ENCODE assay signal across 1 cellular context in the genomic region with DNA sequence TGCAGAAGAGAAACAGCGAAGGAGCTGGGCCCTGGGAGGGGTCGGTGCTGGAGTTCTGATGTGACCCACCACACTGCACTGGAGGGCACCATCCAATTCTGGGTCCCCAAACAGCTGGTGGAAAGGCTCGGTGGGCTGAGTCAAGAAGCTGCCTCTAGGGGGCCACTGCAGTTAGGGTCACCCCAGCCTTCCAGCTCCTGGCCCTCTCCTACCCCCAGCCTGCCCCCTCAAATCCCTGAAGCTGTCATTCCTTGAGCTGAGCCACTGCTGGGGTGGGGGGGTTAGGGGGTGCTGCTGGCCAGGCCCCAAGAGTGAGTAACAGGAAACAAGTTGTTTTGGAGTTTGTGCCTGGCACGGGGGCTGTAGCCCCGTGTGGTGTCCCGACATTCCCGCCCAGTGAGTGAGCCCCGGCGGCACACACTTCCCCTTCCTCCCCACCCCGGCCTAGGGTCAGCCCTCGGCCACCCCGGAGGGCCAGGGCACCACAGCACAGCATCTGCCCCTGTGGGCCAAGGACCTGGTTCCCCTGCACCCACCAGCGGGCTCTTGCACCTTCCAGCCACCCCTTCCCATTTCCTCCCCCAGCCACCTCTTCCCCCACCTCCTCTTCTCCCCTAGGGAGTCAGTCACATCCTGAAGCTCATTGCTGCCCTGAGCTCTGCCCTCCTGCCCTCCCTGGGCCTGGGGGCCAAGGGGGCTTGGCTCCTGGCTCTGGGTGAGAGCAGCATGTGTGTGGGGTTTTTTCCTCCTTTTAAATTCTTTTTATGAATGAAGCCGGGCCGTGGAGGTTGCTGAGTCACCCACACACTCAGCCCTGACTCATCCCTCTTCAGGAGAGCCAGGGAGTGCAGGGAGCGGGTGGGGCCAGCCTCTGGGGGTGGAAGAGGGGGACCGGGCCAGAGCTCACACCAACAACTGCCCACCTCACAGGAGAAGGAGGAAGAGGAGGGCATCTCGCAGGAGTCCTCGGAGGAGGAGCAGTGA.
TF ChIP-seq lines count a peak whose summit lies in the region.

No MANE protein-coding gene starts in this region.

TF ChIP-seq in WTC11, 78 proteins besides CTCF, POLR2A, EP300 and RAD21 (continued from another document):
- TF ChIP-seq, protein P1, sequence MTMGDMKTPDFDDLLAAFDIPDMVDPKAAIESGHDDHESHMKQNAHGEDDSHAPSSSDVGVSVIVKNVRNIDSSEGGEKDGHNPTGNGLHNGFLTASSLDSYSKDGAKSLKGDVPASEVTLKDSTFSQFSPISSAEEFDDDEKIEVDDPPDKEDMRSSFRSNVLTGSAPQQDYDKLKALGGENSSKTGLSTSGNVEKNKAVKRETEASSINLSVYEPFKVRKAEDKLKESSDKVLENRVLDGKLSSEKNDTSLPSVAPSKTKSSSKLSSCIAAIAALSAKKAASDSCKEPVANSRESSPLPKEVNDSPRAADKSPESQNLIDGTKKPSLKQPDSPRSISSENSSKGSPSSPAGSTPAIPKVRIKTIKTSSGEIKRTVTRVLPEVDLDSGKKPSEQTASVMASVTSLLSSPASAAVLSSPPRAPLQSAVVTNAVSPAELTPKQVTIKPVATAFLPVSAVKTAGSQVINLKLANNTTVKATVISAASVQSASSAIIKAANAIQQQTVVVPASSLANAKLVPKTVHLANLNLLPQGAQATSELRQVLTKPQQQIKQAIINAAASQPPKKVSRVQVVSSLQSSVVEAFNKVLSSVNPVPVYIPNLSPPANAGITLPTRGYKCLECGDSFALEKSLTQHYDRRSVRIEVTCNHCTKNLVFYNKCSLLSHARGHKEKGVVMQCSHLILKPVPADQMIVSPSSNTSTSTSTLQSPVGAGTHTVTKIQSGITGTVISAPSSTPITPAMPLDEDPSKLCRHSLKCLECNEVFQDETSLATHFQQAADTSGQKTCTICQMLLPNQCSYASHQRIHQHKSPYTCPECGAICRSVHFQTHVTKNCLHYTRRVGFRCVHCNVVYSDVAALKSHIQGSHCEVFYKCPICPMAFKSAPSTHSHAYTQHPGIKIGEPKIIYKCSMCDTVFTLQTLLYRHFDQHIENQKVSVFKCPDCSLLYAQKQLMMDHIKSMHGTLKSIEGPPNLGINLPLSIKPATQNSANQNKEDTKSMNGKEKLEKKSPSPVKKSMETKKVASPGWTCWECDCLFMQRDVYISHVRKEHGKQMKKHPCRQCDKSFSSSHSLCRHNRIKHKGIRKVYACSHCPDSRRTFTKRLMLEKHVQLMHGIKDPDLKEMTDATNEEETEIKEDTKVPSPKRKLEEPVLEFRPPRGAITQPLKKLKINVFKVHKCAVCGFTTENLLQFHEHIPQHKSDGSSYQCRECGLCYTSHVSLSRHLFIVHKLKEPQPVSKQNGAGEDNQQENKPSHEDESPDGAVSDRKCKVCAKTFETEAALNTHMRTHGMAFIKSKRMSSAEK (CRISPR knock-in tag; IDR thresholded peaks at IDR 0.05; ENCODE audit: borderline replicate concordance) = no peak
- TF ChIP-seq, protein P2, sequence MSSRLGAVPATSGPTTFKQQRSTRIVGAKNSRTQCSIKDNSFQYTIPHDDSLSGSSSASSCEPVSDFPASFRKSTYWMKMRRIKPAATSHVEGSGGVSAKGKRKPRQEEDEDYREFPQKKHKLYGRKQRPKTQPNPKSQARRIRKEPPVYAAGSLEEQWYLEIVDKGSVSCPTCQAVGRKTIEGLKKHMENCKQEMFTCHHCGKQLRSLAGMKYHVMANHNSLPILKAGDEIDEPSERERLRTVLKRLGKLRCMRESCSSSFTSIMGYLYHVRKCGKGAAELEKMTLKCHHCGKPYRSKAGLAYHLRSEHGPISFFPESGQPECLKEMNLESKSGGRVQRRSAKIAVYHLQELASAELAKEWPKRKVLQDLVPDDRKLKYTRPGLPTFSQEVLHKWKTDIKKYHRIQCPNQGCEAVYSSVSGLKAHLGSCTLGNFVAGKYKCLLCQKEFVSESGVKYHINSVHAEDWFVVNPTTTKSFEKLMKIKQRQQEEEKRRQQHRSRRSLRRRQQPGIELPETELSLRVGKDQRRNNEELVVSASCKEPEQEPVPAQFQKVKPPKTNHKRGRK (CRISPR knock-in tag; IDR thresholded peaks at IDR 0.05; ENCODE audit: borderline replicate concordance) = no peak
- TF ChIP-seq, protein P3, sequence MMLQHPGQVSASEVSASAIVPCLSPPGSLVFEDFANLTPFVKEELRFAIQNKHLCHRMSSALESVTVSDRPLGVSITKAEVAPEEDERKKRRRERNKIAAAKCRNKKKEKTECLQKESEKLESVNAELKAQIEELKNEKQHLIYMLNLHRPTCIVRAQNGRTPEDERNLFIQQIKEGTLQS (CRISPR knock-in tag; conservative IDR thresholded peaks at IDR 0.05) = no peak
- TF ChIP-seq ZNF138 (CRISPR knock-in tag; conservative IDR thresholded peaks at IDR 0.05) (no peak), CBFB (CRISPR knock-in tag; IDR thresholded peaks at IDR 0.05; ENCODE audit: low read depth) (no peak), ELF4 (CRISPR knock-in tag; IDR thresholded peaks at IDR 0.05; ENCODE audit: low read depth) (no peak), ESRRA (CRISPR knock-in tag; IDR thresholded peaks at IDR 0.05; ENCODE audit: borderline replicate concordance) (no peak), FOXP1 (CRISPR knock-in tag; IDR thresholded peaks at IDR 0.05; ENCODE audit: borderline replicate concordance) (no peak), MYBL2 (CRISPR knock-in tag; IDR thresholded peaks at IDR 0.05) (no peak), NR3C1 (CRISPR knock-in tag; conservative IDR thresholded peaks at IDR 0.05; ENCODE audit: low read depth) (no peak), CREB1 (CRISPR knock-in tag; IDR thresholded peaks at IDR 0.05) (no peak), GRHL2 (CRISPR knock-in tag; IDR thresholded peaks at IDR 0.05; ENCODE audit: insufficient replicate concordance, severe bottlenecking) (no peak), CREM (CRISPR knock-in tag; IDR thresholded peaks at IDR 0.05) (no peak), ZNF263 (CRISPR knock-in tag; IDR thresholded peaks at IDR 0.05; ENCODE audit: low read depth) (no peak), TEAD1 (CRISPR knock-in tag; IDR thresholded peaks at IDR 0.05) (no peak)
- TF ChIP-seq, protein P4, sequence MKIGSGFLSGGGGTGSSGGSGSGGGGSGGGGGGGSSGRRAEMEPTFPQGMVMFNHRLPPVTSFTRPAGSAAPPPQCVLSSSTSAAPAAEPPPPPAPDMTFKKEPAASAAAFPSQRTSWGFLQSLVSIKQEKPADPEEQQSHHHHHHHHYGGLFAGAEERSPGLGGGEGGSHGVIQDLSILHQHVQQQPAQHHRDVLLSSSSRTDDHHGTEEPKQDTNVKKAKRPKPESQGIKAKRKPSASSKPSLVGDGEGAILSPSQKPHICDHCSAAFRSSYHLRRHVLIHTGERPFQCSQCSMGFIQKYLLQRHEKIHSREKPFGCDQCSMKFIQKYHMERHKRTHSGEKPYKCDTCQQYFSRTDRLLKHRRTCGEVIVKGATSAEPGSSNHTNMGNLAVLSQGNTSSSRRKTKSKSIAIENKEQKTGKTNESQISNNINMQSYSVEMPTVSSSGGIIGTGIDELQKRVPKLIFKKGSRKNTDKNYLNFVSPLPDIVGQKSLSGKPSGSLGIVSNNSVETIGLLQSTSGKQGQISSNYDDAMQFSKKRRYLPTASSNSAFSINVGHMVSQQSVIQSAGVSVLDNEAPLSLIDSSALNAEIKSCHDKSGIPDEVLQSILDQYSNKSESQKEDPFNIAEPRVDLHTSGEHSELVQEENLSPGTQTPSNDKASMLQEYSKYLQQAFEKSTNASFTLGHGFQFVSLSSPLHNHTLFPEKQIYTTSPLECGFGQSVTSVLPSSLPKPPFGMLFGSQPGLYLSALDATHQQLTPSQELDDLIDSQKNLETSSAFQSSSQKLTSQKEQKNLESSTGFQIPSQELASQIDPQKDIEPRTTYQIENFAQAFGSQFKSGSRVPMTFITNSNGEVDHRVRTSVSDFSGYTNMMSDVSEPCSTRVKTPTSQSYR (CRISPR knock-in tag; IDR thresholded peaks at IDR 0.05) = no peak
- TF ChIP-seq, protein P5, sequence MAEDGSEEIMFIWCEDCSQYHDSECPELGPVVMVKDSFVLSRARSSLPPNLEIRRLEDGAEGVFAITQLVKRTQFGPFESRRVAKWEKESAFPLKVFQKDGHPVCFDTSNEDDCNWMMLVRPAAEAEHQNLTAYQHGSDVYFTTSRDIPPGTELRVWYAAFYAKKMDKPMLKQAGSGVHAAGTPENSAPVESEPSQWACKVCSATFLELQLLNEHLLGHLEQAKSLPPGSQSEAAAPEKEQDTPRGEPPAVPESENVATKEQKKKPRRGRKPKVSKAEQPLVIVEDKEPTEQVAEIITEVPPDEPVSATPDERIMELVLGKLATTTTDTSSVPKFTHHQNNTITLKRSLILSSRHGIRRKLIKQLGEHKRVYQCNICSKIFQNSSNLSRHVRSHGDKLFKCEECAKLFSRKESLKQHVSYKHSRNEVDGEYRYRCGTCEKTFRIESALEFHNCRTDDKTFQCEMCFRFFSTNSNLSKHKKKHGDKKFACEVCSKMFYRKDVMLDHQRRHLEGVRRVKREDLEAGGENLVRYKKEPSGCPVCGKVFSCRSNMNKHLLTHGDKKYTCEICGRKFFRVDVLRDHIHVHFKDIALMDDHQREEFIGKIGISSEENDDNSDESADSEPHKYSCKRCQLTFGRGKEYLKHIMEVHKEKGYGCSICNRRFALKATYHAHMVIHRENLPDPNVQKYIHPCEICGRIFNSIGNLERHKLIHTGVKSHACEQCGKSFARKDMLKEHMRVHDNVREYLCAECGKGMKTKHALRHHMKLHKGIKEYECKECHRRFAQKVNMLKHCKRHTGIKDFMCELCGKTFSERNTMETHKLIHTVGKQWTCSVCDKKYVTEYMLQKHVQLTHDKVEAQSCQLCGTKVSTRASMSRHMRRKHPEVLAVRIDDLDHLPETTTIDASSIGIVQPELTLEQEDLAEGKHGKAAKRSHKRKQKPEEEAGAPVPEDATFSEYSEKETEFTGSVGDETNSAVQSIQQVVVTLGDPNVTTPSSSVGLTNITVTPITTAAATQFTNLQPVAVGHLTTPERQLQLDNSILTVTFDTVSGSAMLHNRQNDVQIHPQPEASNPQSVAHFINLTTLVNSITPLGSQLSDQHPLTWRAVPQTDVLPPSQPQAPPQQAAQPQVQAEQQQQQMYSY (CRISPR knock-in tag; IDR thresholded peaks at IDR 0.05) = no peak
- TF ChIP-seq, protein P6, sequence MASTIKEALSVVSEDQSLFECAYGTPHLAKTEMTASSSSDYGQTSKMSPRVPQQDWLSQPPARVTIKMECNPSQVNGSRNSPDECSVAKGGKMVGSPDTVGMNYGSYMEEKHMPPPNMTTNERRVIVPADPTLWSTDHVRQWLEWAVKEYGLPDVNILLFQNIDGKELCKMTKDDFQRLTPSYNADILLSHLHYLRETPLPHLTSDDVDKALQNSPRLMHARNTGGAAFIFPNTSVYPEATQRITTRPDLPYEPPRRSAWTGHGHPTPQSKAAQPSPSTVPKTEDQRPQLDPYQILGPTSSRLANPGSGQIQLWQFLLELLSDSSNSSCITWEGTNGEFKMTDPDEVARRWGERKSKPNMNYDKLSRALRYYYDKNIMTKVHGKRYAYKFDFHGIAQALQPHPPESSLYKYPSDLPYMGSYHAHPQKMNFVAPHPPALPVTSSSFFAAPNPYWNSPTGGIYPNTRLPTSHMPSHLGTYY (CRISPR knock-in tag; IDR thresholded peaks at IDR 0.05) = no peak
